36 cellular contexts compared by ENCODE assay signal in the genomic region with DNA sequence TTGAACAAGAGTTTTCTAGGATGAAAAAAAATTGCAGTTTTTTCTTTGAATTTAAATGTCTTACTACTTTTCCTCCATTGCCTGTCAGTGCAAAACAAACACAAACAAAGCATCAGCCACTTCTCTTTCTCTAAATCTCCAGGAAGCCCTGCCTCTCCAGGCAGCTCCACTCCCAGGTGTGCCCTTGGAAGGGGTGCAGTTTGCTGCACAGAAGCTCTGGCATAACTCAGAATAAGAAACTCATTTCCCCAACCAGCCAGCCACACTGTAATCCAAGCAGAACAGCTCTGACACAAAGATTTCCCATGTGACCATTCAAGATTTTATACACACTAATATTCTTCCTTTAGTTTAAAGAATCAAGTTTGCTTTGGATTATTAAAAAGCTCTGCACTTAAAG. TPM values are rescaled to one million over a fixed set of nuclear protein-coding genes. Genes with fewer than 3 reads are reported as not detected.
"Had no signal": no experiment of that assay in that cellular context is flagged by ENCODE, and none has a peak within 500 bp of the region (broad histone marks: within the 10 kb centered on the region; RNA-seq: fewer than 3 reads in every experiment).

No MANE protein-coding gene starts in this region.

- H3K27ac Mint-ChIP-seq: activated CD8-positive, alpha-beta T cell treated with anti-CD3 and anti-CD28 coated beads for 36 hours; activated naive CD4-positive, alpha-beta T cell treated with anti-CD3 and anti-CD28 coated beads for 36 hours; activated naive CD4-positive, alpha-beta T cell treated with anti-CD3 and anti-CD28 coated beads, Interleukin-2, amount 50 U/mL, for 24 hours; activated naive CD8-positive, alpha-beta T cell treated with anti-CD3 and anti-CD28 coated beads for 36 hours; activated naive CD8-positive, alpha-beta T cell treated with anti-CD3 and anti-CD28 coated beads, Interleukin-2, amount 50 U/mL, for 24 hours; activated T-helper 1 cell treated with anti-CD3 and anti-CD28 coated beads, Interleukin-12 subunit alpha, Interleukin-12 subunit beta, Interleukin-2, Interleukin-4 antibody, amounts not matched to agents 30 ng/mL and 10 ng/mL and 1 ng/mL, durations not matched to agents 14 hours and 24 hours and 36 hours; activated T-helper 2 cell treated with anti-CD3 and anti-CD28 coated beads, Interferon-gamma antibody, Interleukin-2, Interleukin-4, amounts not matched to agents 10 μg/mL and 5 μg/mL and 100 μg/mL, durations not matched to agents 14 hours and 24 hours and 36 hours; effector memory CD8-positive, alpha-beta T cell had no signal

- DNase-seq: activated CD4-positive, alpha-beta T cell treated with anti-CD3 and anti-CD28 coated beads for 4 hours; activated CD4-positive, alpha-beta T cell treated with anti-CD3 and anti-CD28 coated beads, Interleukin-2, amount 50 U/mL, for 1 hour; activated CD4-positive, alpha-beta T cell treated with anti-CD3 and anti-CD28 coated beads, Interleukin-2, amount 50 U/mL, for 48 hours; activated CD4-positive, CD25-positive, alpha-beta regulatory T cell; activated CD4-positive, CD25-positive, alpha-beta regulatory T cell treated with anti-CD3 and anti-CD28 coated beads, Interleukin-2, amount 50 U/mL, for 72 hours; activated CD8-positive, alpha-beta memory T cell treated with anti-CD3 and anti-CD28 coated beads for 24 hours; activated CD8-positive, alpha-beta memory T cell treated with anti-CD3 and anti-CD28 coated beads, Interleukin-2, amount 50 U/mL, for 4 hours; activated CD8-positive, alpha-beta T cell treated with anti-CD3 and anti-CD28 coated beads for 36 hours; activated naive CD4-positive, alpha-beta T cell treated with anti-CD3 and anti-CD28 coated beads for 36 hours; activated naive CD8-positive, alpha-beta T cell treated with anti-CD3 and anti-CD28 coated beads for 36 hours; activated naive CD8-positive, alpha-beta T cell treated with anti-CD3 and anti-CD28 coated beads, Interleukin-2, amount 50 U/mL, for 24 hours; activated T-cell treated with anti-CD3 and anti-CD28 coated beads, Interleukin-2, amount 50 U/mL, for 1 hour; activated T-cell treated with anti-CD3 and anti-CD28 coated beads, Interleukin-2, amount 50 U/mL, for 48 hours; adrenal gland; amygdala; aorta; caudate nucleus; cortex of kidney; dermis blood vessel endothelial cell; effector CD4-positive, alpha-beta T cell; effector memory CD8-positive, alpha-beta T cell; erythroblast; esophagus squamous epithelium; foreskin melanocyte; heart right ventricle; T-helper 2 cell had no signal

- H3K27ac ChIP-seq: adrenal gland, body of pancreas, esophagus squamous epithelium, gastroesophageal sphincter, heart right ventricle, hepatocyte had no signal

- H2AFZ ChIP-seq: hepatocyte had no signal

- H3K9me3 Mint-ChIP-seq: activated naive CD4-positive, alpha-beta T cell treated with anti-CD3 and anti-CD28 coated beads, Interleukin-2, amount 50 U/mL, for 24 hours; activated naive CD8-positive, alpha-beta T cell treated with anti-CD3 and anti-CD28 coated beads, Interleukin-2, amount 50 U/mL, for 24 hours; activated T-helper 1 cell treated with anti-CD3 and anti-CD28 coated beads, Interleukin-12 subunit alpha, Interleukin-12 subunit beta, Interleukin-2, Interleukin-4 antibody, amounts not matched to agents 30 ng/mL and 10 ng/mL and 1 ng/mL, durations not matched to agents 14 hours and 24 hours and 36 hours; activated T-helper 2 cell treated with anti-CD3 and anti-CD28 coated beads, Interferon-gamma antibody, Interleukin-2, Interleukin-4, amounts not matched to agents 10 μg/mL and 5 μg/mL and 100 μg/mL, durations not matched to agents 14 hours and 24 hours and 36 hours had no signal

- H3K27me3 ChIP-seq: adrenal gland, body of pancreas, esophagus squamous epithelium, hepatocyte had no signal

- H3K36me3 Mint-ChIP-seq: activated naive CD8-positive, alpha-beta T cell treated with anti-CD3 and anti-CD28 coated beads for 36 hours had no signal

- H3K27me3 Mint-ChIP-seq: activated naive CD4-positive, alpha-beta T cell treated with anti-CD3 and anti-CD28 coated beads, Interleukin-2, amount 50 U/mL, for 24 hours; activated naive CD8-positive, alpha-beta T cell treated with anti-CD3 and anti-CD28 coated beads for 36 hours had no signal

- H3K9me3 ChIP-seq: adrenal gland, body of pancreas, esophagus squamous epithelium, gastroesophageal sphincter, heart right ventricle had no signal

- H3K4me1 Mint-ChIP-seq: activated naive CD4-positive, alpha-beta T cell treated with anti-CD3 and anti-CD28 coated beads, Interleukin-2, amount 50 U/mL, for 24 hours had no signal

- H3K4me3 ChIP-seq: adrenal gland, body of pancreas, esophagus squamous epithelium, gastroesophageal sphincter, heart right ventricle, hepatocyte had no signal

- ATAC-seq: activated CD8-positive, alpha-beta T cell treated with anti-CD3 and anti-CD28 coated beads for 36 hours; activated naive CD8-positive, alpha-beta T cell treated with anti-CD3 and anti-CD28 coated beads, Interleukin-2, amount 50 U/mL, for 24 hours; body of pancreas; effector memory CD8-positive, alpha-beta T cell; gastroesophageal sphincter had no signal

- H3K36me3 ChIP-seq: adrenal gland, esophagus squamous epithelium, gastroesophageal sphincter, heart right ventricle had no signal

- H3K4me2 ChIP-seq: hepatocyte had no signal

- H3K4me3 Mint-ChIP-seq: activated CD8-positive, alpha-beta T cell treated with anti-CD3 and anti-CD28 coated beads for 36 hours; activated naive CD4-positive, alpha-beta T cell treated with anti-CD3 and anti-CD28 coated beads for 36 hours; activated naive CD4-positive, alpha-beta T cell treated with anti-CD3 and anti-CD28 coated beads, Interleukin-2, amount 50 U/mL, for 24 hours; activated naive CD8-positive, alpha-beta T cell treated with anti-CD3 and anti-CD28 coated beads for 36 hours; activated naive CD8-positive, alpha-beta T cell treated with anti-CD3 and anti-CD28 coated beads, Interleukin-2, amount 50 U/mL, for 24 hours; activated T-helper 1 cell treated with anti-CD3 and anti-CD28 coated beads, Interleukin-12 subunit alpha, Interleukin-12 subunit beta, Interleukin-2, Interleukin-4 antibody, amounts not matched to agents 30 ng/mL and 10 ng/mL and 1 ng/mL, durations not matched to agents 14 hours and 24 hours and 36 hours; effector memory CD8-positive, alpha-beta T cell had no signal

- H3K4me1 ChIP-seq: adrenal gland, gastroesophageal sphincter had no signal

- H3K79me2 ChIP-seq: hepatocyte had no signal

RNA-seq across cellular contexts. Expression of a gene that starts 18.3 kb away (rescaled TPM):
- total RNA-seq: activated CD8-positive, alpha-beta T cell treated with anti-CD3 and anti-CD28 coated beads for 36 hours; activated naive CD4-positive, alpha-beta T cell treated with anti-CD3 and anti-CD28 coated beads for 36 hours; activated naive CD8-positive, alpha-beta T cell treated with anti-CD3 and anti-CD28 coated beads for 36 hours; activated T-helper 1 cell treated with anti-CD3 and anti-CD28 coated beads, Interleukin-12 subunit alpha, Interleukin-12 subunit beta, Interleukin-2, Interleukin-4 antibody, amounts not matched to agents 30 ng/mL and 10 ng/mL and 1 ng/mL, durations not matched to agents 14 hours and 24 hours and 36 hours; activated T-helper 2 cell treated with anti-CD3 and anti-CD28 coated beads, Interferon-gamma antibody, Interleukin-2, Interleukin-4, amounts not matched to agents 10 μg/mL and 5 μg/mL and 100 μg/mL, durations not matched to agents 14 hours and 24 hours and 36 hours; chondrocyte; dermis blood vessel endothelial cell; fibroblast of lung; fibroblast of villous mesenchyme; glomerular endothelial cell; hepatocyte had no signal
